15 cellular contexts compared by ENCODE assay signal in the genomic region with DNA sequence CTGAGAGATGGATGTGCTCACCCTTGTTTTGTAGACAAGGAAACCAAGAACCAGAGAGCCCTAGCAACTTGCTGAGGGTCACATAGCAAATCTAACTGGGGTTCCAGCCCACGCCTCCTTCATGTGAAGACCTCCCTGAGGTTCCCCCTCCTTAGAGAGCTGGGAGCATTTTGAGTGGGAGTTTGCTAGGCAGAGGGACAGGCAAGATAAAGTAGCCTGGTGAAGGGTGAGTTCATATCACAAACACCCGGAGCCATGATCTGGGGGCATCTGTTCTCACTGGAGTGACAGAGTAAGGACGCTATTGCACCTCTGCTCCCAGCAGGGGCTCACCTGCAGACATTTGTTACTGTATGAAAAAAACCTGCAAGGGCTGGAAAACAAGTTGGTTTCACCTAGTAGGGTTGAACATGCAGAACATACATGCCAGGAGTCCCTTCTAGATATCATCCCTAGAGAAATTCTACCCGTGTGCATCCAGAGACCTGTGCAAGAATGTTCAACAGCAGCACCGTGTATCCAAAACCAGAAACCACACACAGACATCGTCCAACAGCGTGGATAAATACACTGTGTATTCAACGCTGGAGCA.
DNase-seq lines count a peak whose midpoint lies in the region; ATAC-seq and TF ChIP-seq lines count a peak whose summit lies in the region.
"Had no signal": no experiment of that assay in that cellular context is flagged by ENCODE, and none has a peak within 500 bp of the region (broad histone marks: within the 10 kb centered on the region; RNA-seq: fewer than 3 reads in every experiment).

No MANE protein-coding gene starts in this region.

- H3K4me3 ChIP-seq in Peyer's patch: no peak overlapping the region
- H3K4me3 ChIP-seq in right lobe of liver: no peak overlapping the region
- H3K4me3 ChIP-seq: ascending aorta, GM12878, lower lobe of right lung, SJSA1 had no signal

- no peaks in the 10 kb centered on the region for H3K27me3 Mint-ChIP-seq in activated naive CD8-positive, alpha-beta T cell treated with anti-CD3 and anti-CD28 coated beads, Interleukin-2, amount 50 U/mL, for 24 hours

- peak overlapping the region; percentile 89 for H3K27ac Mint-ChIP-seq in activated naive CD8-positive, alpha-beta T cell treated with anti-CD3 and anti-CD28 coated beads, Interleukin-2, amount 50 U/mL, for 24 hours

- peaks cover 0 to 8% (median 0%) of the 10 kb centered on the region in 4 donors for H3K4me1 ChIP-seq in Peyer's patch
- no peaks in the 10 kb centered on the region for H3K4me1 ChIP-seq in right lobe of liver
- H3K4me1 ChIP-seq: ascending aorta, lower lobe of right lung had no signal

- intact Hi-C loops in sciatic nerve (cut with DNase I) (no loop called here), right lobe of liver (cut with DNase I) (no loop called here)

- H3K4me1 Mint-ChIP-seq in activated naive CD8-positive, alpha-beta T cell treated with anti-CD3 and anti-CD28 coated beads, Interleukin-2, amount 50 U/mL, for 24 hours: peaks cover 88% of the 10 kb centered on the region

- no peak for TF ChIP-seq POLR2A in Peyer's patch (IDR thresholded peaks at IDR 0.05)
- TF ChIP-seq POLR2A in right lobe of liver (IDR thresholded peaks at IDR 0.05): no peak

- no peak for ATAC-seq in activated naive CD8-positive, alpha-beta T cell treated with anti-CD3 and anti-CD28 coated beads, Interleukin-2, amount 50 U/mL, for 24 hours
- ATAC-seq in sciatic nerve: no peak
- ATAC-seq in GM19463 (IDR thresholded peaks at IDR 0.05; ENCODE audit: unreplicated experiment): no peak
- ATAC-seq in right lobe of liver: no peak
- ATAC-seq: GM12878 had no signal

- 57% methylated on average over 7 of the region's 8 CpGs for WGBS in right lobe of liver (ENCODE audit: insufficient coverage, low coverage, low lambda C conversion rate, missing lambda C conversion rate)

- H3K9me3 Mint-ChIP-seq in activated naive CD8-positive, alpha-beta T cell treated with anti-CD3 and anti-CD28 coated beads, Interleukin-2, amount 50 U/mL, for 24 hours: peaks cover 7% of the 10 kb centered on the region

- H3K27me3 ChIP-seq in Peyer's patch (no peaks in the 10 kb centered on the region), right lobe of liver (no peaks in the 10 kb centered on the region)
- H3K27me3 ChIP-seq: ascending aorta, SJSA1 had no signal

- H3K9me3 ChIP-seq in Peyer's patch (no peaks in the 10 kb centered on the region), right lobe of liver (no peaks in the 10 kb centered on the region)
- H3K9me3 ChIP-seq: lower lobe of right lung, SJSA1 had no signal

- no peaks in the 10 kb centered on the region for H3K36me3 ChIP-seq in Peyer's patch
- H3K36me3 ChIP-seq in right lobe of liver: no peaks in the 10 kb centered on the region
- H3K36me3 ChIP-seq: ascending aorta, lower lobe of right lung, SJSA1 had no signal

- TF ChIP-seq CTCF in Peyer's patch (IDR thresholded peaks at IDR 0.05): no peak
- TF ChIP-seq CTCF in right lobe of liver (IDR thresholded peaks at IDR 0.05): no peak

- H3K27ac ChIP-seq in Peyer's patch (no peak overlapping the region), right lobe of liver (no peak overlapping the region)
- H3K27ac ChIP-seq: ascending aorta, lower lobe of right lung, SJSA1 had no signal

- H3K4me3 Mint-ChIP-seq in activated naive CD8-positive, alpha-beta T cell treated with anti-CD3 and anti-CD28 coated beads, Interleukin-2, amount 50 U/mL, for 24 hours: peak overlapping the region; percentile 14
- H3K4me3 Mint-ChIP-seq: neural crest cell had no signal

- peaks cover 70% of the 10 kb centered on the region for H3K36me3 Mint-ChIP-seq in activated naive CD8-positive, alpha-beta T cell treated with anti-CD3 and anti-CD28 coated beads, Interleukin-2, amount 50 U/mL, for 24 hours (ENCODE audit: low read depth)

- DNase-seq in activated CD8-positive, alpha-beta memory T cell treated with anti-CD3 and anti-CD28 coated beads for 24 hours: peak; percentile 59
- DNase-seq in activated CD8-positive, alpha-beta memory T cell treated with anti-CD3 and anti-CD28 coated beads, Interleukin-2, amount 50 U/mL, for 4 hours: no peak
- DNase-seq in Peyer's patch (peak in 2 of 3 donors; percentile 9 to 39), sciatic nerve (ENCODE audit: low spot score) (peak; percentile 26), right lobe of liver (no peak)
- DNase-seq in activated naive CD8-positive, alpha-beta T cell treated with anti-CD3 and anti-CD28 coated beads, Interleukin-2, amount 50 U/mL, for 24 hours: no peak
- no peak for DNase-seq in stimulated activated CD4-positive, alpha-beta T cell treated with anti-CD3 and anti-CD28 coated beads, Interleukin-4, amount 100 ng/mL, for 24 hours
- DNase-seq: NCI-H1048, NCI-H526 treated with DMSO at 0.1 percent for 48 hours had no signal

Comparison
In these comparisons a context has a peak if more than half of its experiments do, and no peak if none do; other contexts are left out.
1. DNase-seq: peak in activated CD8-positive, alpha-beta memory T cell treated with anti-CD3 and anti-CD28 coated beads for 24 hours (single experiment), Peyer's patch (2 of 3) and sciatic nerve (single experiment); none in activated CD8-positive, alpha-beta memory T cell treated with anti-CD3 and anti-CD28 coated beads, Interleukin-2, amount 50 U/mL, for 4 hours (single experiment), activated naive CD8-positive, alpha-beta T cell treated with anti-CD3 and anti-CD28 coated beads, Interleukin-2, amount 50 U/mL, for 24 hours (single experiment), stimulated activated CD4-positive, alpha-beta T cell treated with anti-CD3 and anti-CD28 coated beads, Interleukin-4, amount 100 ng/mL, for 24 hours (single experiment) and right lobe of liver (0 of 3).